1 cellular context compared by ENCODE assay signal in genomic region chr5:98734646-98735045, GRCh38.
TF ChIP-seq lines count a peak whose summit lies in the region.

No MANE protein-coding gene starts in this region.

TF ChIP-seq in SK-N-SH, 30 proteins besides CTCF, POLR2A, EP300 and RAD21 (continued from another document):
- no peak for TF ChIP-seq IRF3 (IDR thresholded peaks at IDR 0.05; ENCODE audit: low read depth, low read length)
- TF ChIP-seq MEF2A (IDR thresholded peaks at IDR 0.05; ENCODE audit: borderline replicate concordance, low read depth): no peak
- no peak for TF ChIP-seq CHD2 (IDR thresholded peaks at IDR 0.05; ENCODE audit: low read length, partially characterized antibody)
- TF ChIP-seq TCF12 (IDR thresholded peaks at IDR 0.05): no peak
